ENCODE assay signal across 2 cellular contexts in genomic region chr19:34298891-34299510, GRCh38.
TF ChIP-seq lines count a peak whose summit lies in the region.

No MANE protein-coding gene starts in this region.

TF ChIP-seq in liver, 16 proteins besides CTCF, POLR2A, EP300 and RAD21:
- peak; percentile 23 for TF ChIP-seq FOXA2 (IDR thresholded peaks at IDR 0.05)
- TF ChIP-seq JUND (IDR thresholded peaks at IDR 0.05) = no peak
- no peak for TF ChIP-seq FOXA1 (IDR thresholded peaks at IDR 0.05)
- TF ChIP-seq HNF4A (conservative IDR thresholded peaks at IDR 0.05) = peak; percentile 30 to 42
- TF ChIP-seq MAX (IDR thresholded peaks at IDR 0.05) = no peak
- TF ChIP-seq YY1 (IDR thresholded peaks at IDR 0.05) = no peak
- peak; percentile 48 for TF ChIP-seq SP1 (IDR thresholded peaks at IDR 0.05)
- no peak for TF ChIP-seq RXRA (IDR thresholded peaks at IDR 0.05)
- no peak for TF ChIP-seq NR2F2 (IDR thresholded peaks at IDR 0.05)
- TF ChIP-seq ZBTB33 (IDR thresholded peaks at IDR 0.05) = no peak
- TF ChIP-seq REST (IDR thresholded peaks at IDR 0.05) = no peak
- TF ChIP-seq GABPA (IDR thresholded peaks at IDR 0.05 in 1 of 2, conservative IDR thresholded peaks at IDR 0.05 in 1 of 2) = no peak

TF ChIP-seq in HepG2, 621 proteins besides CTCF, POLR2A, EP300 and RAD21:
- TF ChIP-seq ELF4 (CRISPR knock-in tag; IDR thresholded peaks at IDR 0.05; ENCODE audit: borderline replicate concordance) (no peak), ZNF777 (CRISPR knock-in tag; IDR thresholded peaks at IDR 0.05) (no peak), ZBTB49 (CRISPR knock-in tag; IDR thresholded peaks at IDR 0.05; ENCODE audit: borderline replicate concordance) (no peak), TFDP1 (CRISPR knock-in tag; IDR thresholded peaks at IDR 0.05; ENCODE audit: borderline replicate concordance) (no peak), ZNF34 (CRISPR knock-in tag; IDR thresholded peaks at IDR 0.05; ENCODE audit: borderline replicate concordance) (no peak), ZNF232 (CRISPR knock-in tag; IDR thresholded peaks at IDR 0.05; ENCODE audit: borderline replicate concordance) (no peak), ZNF30 (CRISPR knock-in tag; IDR thresholded peaks at IDR 0.05) (no peak), AGO2 (optimal IDR thresholded peaks at IDR 0.05; ENCODE audit: low read depth, low read length) (no peak), ZFP36 (IDR thresholded peaks at IDR 0.05; ENCODE audit: borderline replicate concordance, low read depth, low read length, partially characterized antibody) (no peak), SOX6 (IDR thresholded peaks at IDR 0.05) (no peak), SOX6 (CRISPR knock-in tag; IDR thresholded peaks at IDR 0.05) (no peak)
